1 cellular context compared by ENCODE assay signal in genomic region chr12:3065846-3066245, GRCh38. TPM values are rescaled to one million over a fixed set of nuclear protein-coding genes. Genes with fewer than 3 reads are reported as not detected.
"Had no signal": no experiment of that assay in that cellular context is flagged by ENCODE, and none has a peak within 500 bp of the region (broad histone marks: within the 10 kb centered on the region; RNA-seq: fewer than 3 reads in every experiment).

No MANE protein-coding gene starts in this region.

RNA-seq across cellular contexts. Expression of gene TSPAN9, which starts 11.3 kb away (rescaled TPM):
- total RNA-seq: activated CD8-positive, alpha-beta T cell treated with anti-CD3 and anti-CD28 coated beads, Interleukin-2, amount 10 ng/mL, durations not matched to agents 7 days and 5 days had no signal
